ENCODE assay signal across 24 cellular contexts in the genomic region with DNA sequence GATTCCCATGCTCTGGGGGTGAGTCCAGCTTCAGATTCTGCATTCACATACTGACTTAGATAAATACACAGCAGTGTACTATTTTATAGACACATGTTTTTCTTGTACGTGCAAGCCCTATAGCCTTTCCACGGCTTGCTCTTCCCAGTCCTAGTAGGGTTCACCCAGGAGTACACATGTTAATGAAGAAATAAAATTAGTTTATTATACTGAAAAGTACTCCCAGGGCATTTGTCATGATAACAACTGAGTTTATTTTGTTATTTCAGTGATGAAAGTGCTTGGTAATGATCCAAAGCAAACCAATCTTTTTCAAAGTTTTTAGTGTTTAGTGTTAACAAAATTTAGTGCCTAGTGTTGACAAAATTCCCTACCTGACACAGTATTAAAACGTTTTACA. TPM values are rescaled to one million over a fixed set of nuclear protein-coding genes. Genes with fewer than 3 reads are reported as not detected.
A peak's percentile ranks its signal among the peaks of the same experiment; 100 is the strongest.
DNase-seq lines count a peak whose midpoint lies in the region; ATAC-seq and TF ChIP-seq lines count a peak whose summit lies in the region.
"Had no signal": no experiment of that assay in that cellular context is flagged by ENCODE, and none has a peak within 500 bp of the region (broad histone marks: within the 10 kb centered on the region; RNA-seq: fewer than 3 reads in every experiment).

No MANE protein-coding gene starts in this region.

- H4K5ac ChIP-seq in mesendoderm (ENCODE audit: low read length) = no peak overlapping the region

- peak overlapping the region; percentile 15 for H2AK5ac ChIP-seq in mesendoderm (ENCODE audit: low read length)

- H4K8ac ChIP-seq in mesendoderm (ENCODE audit: low read depth, low read length) = no peak overlapping the region

- no peaks in the 10 kb centered on the region for H3K27me3 ChIP-seq in right cardiac atrium (ENCODE audit: control insufficient read depth, insufficient read depth)
- H3K27me3 ChIP-seq in heart right ventricle = no peaks in the 10 kb centered on the region
- no peaks in the 10 kb centered on the region for H3K27me3 ChIP-seq in mammary epithelial cell (ENCODE audit: insufficient read depth, low read length)
- no peaks in the 10 kb centered on the region for H3K27me3 ChIP-seq in mesendoderm (ENCODE audit: insufficient read depth, low read length, poor library complexity)
- H3K27me3 ChIP-seq in GM23338 (ENCODE audit: insufficient read depth) = no peaks in the 10 kb centered on the region

- no peak overlapping the region for H2BK15ac ChIP-seq in mesendoderm (replicated peaks; ENCODE audit: low read depth)

- H3K36me3 ChIP-seq in heart right ventricle = no peaks in the 10 kb centered on the region
- no peaks in the 10 kb centered on the region for H3K36me3 ChIP-seq in mammary epithelial cell (ENCODE audit: insufficient read depth, low read length)
- H3K36me3 ChIP-seq in mesendoderm (ENCODE audit: control insufficient read depth, insufficient read depth, low read length) = no peaks in the 10 kb centered on the region
- no peaks in the 10 kb centered on the region for H3K36me3 ChIP-seq in GM23338 (ENCODE audit: insufficient read depth)
- H3K36me3 ChIP-seq: lower lobe of right lung had no signal

- H3K23ac ChIP-seq in mesendoderm (ENCODE audit: low read length) = no peak overlapping the region

- DNase-seq in right cardiac atrium = no peak
- DNase-seq in heart right ventricle = no peak
- no peak for DNase-seq in mammary epithelial cell
- DNase-seq in mesendoderm = no peak
- DNase-seq in NCI-H345 treated with DMSO at 0.1 percent for 48 hours (lab: John Stamatoyannopoulos, UW; ENCODE audit: unreplicated experiment) = no peak
- DNase-seq in activated naive CD4-positive, alpha-beta T cell treated with anti-CD3 and anti-CD28 coated beads, Interleukin-2, amount 50 U/mL, for 16 hours = no peak
- DNase-seq in nucleus accumbens (lab: John Stamatoyannopoulos, UW) = no peak
- DNase-seq in GM23338 (ENCODE audit: low spot score) = no peak
- DNase-seq: activated B cell treated with CpG ODN at 0.5 μM for 24 hours; activated CD8-positive, alpha-beta T cell treated with anti-CD3 and anti-CD28 coated beads, Interleukin-2, amount 10 ng/mL, durations not matched to agents 7 days and 5 days; activated T-cell treated with anti-CD3 and anti-CD28 coated beads, Interleukin-2, amount 50 U/mL, for 24 hours; H9; lower lobe of right lung; naive thymus-derived CD8-positive, alpha-beta T cell; NCI-H1436; NCI-H2171 treated with DMSO at 0.1 percent for 48 hours; NCI-H82; posterior cingulate gyrus; stimulated activated CD4-positive, alpha-beta T cell treated with anti-CD3 and anti-CD28 coated beads, Interleukin-4, amount 100 ng/mL, for 24 hours had no signal

- in situ Hi-C loops in mammary epithelial cell (cut with MboI; ENCODE audit: low sequenced_read_pairs in 2 of 2) = no loop called here

- no peaks in the 10 kb centered on the region for H3K27me3 Mint-ChIP-seq in GM23338 (ENCODE audit: insufficient read depth, low read depth, poor library complexity)
- H3K27me3 Mint-ChIP-seq: activated naive CD4-positive, alpha-beta T cell treated with anti-CD3 and anti-CD28 coated beads, Interleukin-2, amount 50 U/mL, for 24 hours; activated T-cell treated with anti-CD3 and anti-CD28 coated beads, Interleukin-2, amount 50 U/mL, for 24 hours; brain; dendritic cell treated with granulocyte-macrophage colony-stimulating factor and Interleukin-4, amounts not matched to agents 40 ng/mL and 50 ng/mL, for 4 days had no signal

- H3K4me2 ChIP-seq in mammary epithelial cell (ENCODE audit: insufficient read depth, low read depth, low read length) = peak overlapping the region; percentile 61
- no peak overlapping the region for H3K4me2 ChIP-seq in mesendoderm (ENCODE audit: low read length)
- no peak overlapping the region for H3K4me2 ChIP-seq in GM23338

- TF ChIP-seq CTCF in heart right ventricle (IDR thresholded peaks at IDR 0.05) = no peak
- TF ChIP-seq CTCF in mammary epithelial cell (conservative IDR thresholded peaks at IDR 0.05 in 1 of 2, IDR thresholded peaks at IDR 0.05 in 1 of 2; ENCODE audit: extremely low read depth in 1 of 2, insufficient read depth in 1 of 2, low read depth in 1 of 2, low read length in 2 of 2) = no peak
- no peak for TF ChIP-seq CTCF in GM23338 (conservative IDR thresholded peaks at IDR 0.05; ENCODE audit: low read depth in 2 of 2)

- peaks cover 6% of the 10 kb centered on the region; the same call in 1 of the 2 replicates for H3K9me2 ChIP-seq in GM23338 (ENCODE audit: insufficient read depth)

- H3K4me3 Mint-ChIP-seq in GM23338 = no peak overlapping the region
- H3K4me3 Mint-ChIP-seq: activated B cell treated with CpG ODN at 0.5 μM for 24 hours; activated CD8-positive, alpha-beta T cell treated with anti-CD3 and anti-CD28 coated beads, Interleukin-2, amount 10 ng/mL, durations not matched to agents 7 days and 5 days; activated naive CD4-positive, alpha-beta T cell treated with anti-CD3 and anti-CD28 coated beads, Interleukin-2, amount 50 U/mL, for 24 hours; activated T-cell treated with anti-CD3 and anti-CD28 coated beads, Interleukin-2, amount 50 U/mL, for 24 hours; brain; dendritic cell treated with granulocyte-macrophage colony-stimulating factor and Interleukin-4, amounts not matched to agents 40 ng/mL and 50 ng/mL, for 4 days; H9; naive thymus-derived CD8-positive, alpha-beta T cell had no signal

- H4K20me1 ChIP-seq in mammary epithelial cell (ENCODE audit: insufficient read depth, low read length) (no peaks in the 10 kb centered on the region), GM23338 (replicated peaks; ENCODE audit: insufficient read depth) (no peaks in the 10 kb centered on the region)

- H3K79me2 ChIP-seq in mammary epithelial cell (ENCODE audit: insufficient read depth, low read length) (no peaks in the 10 kb centered on the region), mesendoderm (ENCODE audit: control insufficient read depth, insufficient read depth, low read length) (no peaks in the 10 kb centered on the region), GM23338 (replicated peaks; ENCODE audit: insufficient read depth) (no peaks in the 10 kb centered on the region)

- H3K79me1 ChIP-seq in mesendoderm (ENCODE audit: low read length) = no peaks in the 10 kb centered on the region

- no peak overlapping the region for H3K9ac ChIP-seq in mammary epithelial cell (ENCODE audit: insufficient read depth, low read length)
- H3K9ac ChIP-seq in mesendoderm (ENCODE audit: low read length) = no peak overlapping the region

- H3K4me1 ChIP-seq in right cardiac atrium (ENCODE audit: control insufficient read depth, insufficient read depth, low read length) (peaks cover 1% of the 10 kb centered on the region), heart right ventricle (peaks cover 0 to 6% (median 0%) of the 10 kb centered on the region in 9 donors), mammary epithelial cell (ENCODE audit: insufficient read depth, low read length) (peaks cover 13% of the 10 kb centered on the region), mesendoderm (ENCODE audit: control insufficient read depth, low read depth, low read length) (no peaks in the 10 kb centered on the region), GM23338 (ENCODE audit: insufficient read depth) (no peaks in the 10 kb centered on the region)
- H3K4me1 ChIP-seq: lower lobe of right lung had no signal

- H3K4me3 ChIP-seq in right cardiac atrium (ENCODE audit: low read length) = no peak overlapping the region
- H3K4me3 ChIP-seq in heart right ventricle = no peak overlapping the region
- no peak overlapping the region for H3K4me3 ChIP-seq in mammary epithelial cell (replicated peaks in 1 of 3; ENCODE audit: insufficient read depth in 1 of 3, low read depth in 2 of 3, low read length in 3 of 3)
- H3K4me3 ChIP-seq in mesendoderm (ENCODE audit: low read length) = no peak overlapping the region
- H3K4me3 ChIP-seq in GM23338 = no peak overlapping the region
- H3K4me3 ChIP-seq: GM12878, lower lobe of right lung had no signal

- intact Hi-C loops in right cardiac atrium (cut with DNase I) = no loop called here
- intact Hi-C loops in heart right ventricle (cut with DNase I) = no loop called here
- intact Hi-C loops in mammary epithelial cell (cut with micrococcal nuclease) = no loop called here

- no TSS peak for BruUV-seq in mammary epithelial cell (replicated peaks; lab: Mats Ljungman, UMichigan)

- dilution Hi-C loops in mammary epithelial cell (cut with HindIII; ENCODE audit: low sequenced_read_pairs) = no loop called here

- H3K56ac ChIP-seq in mesendoderm (ENCODE audit: low read length) = no peak overlapping the region

- H3K9me3 ChIP-seq in right cardiac atrium (ENCODE audit: control insufficient read depth, low read length) (no peaks in the 10 kb centered on the region), heart right ventricle (no peaks in the 10 kb centered on the region), mammary epithelial cell (replicated peaks; ENCODE audit: insufficient read depth, low read length) (no peaks in the 10 kb centered on the region)
- H3K9me3 ChIP-seq: lower lobe of right lung had no signal

- no peaks in the 10 kb centered on the region for H3F3A ChIP-seq in GM23338 (replicated peaks; ENCODE audit: low read depth)

- H3K9me3 Mint-ChIP-seq in GM23338 = no peaks in the 10 kb centered on the region
- H3K9me3 Mint-ChIP-seq: activated B cell treated with CpG ODN at 0.5 μM for 24 hours; activated naive CD4-positive, alpha-beta T cell treated with anti-CD3 and anti-CD28 coated beads, Interleukin-2, amount 50 U/mL, for 24 hours; activated T-cell treated with anti-CD3 and anti-CD28 coated beads, Interleukin-2, amount 50 U/mL, for 24 hours; dendritic cell treated with granulocyte-macrophage colony-stimulating factor and Interleukin-4, amounts not matched to agents 40 ng/mL and 50 ng/mL, for 4 days; H9 had no signal

- WGBS in right cardiac atrium = 33% methylated on average over 3 of the region's 3 CpGs
- 57 to 59% methylated on average over 3 of the region's 3 CpGs for WGBS in heart right ventricle, 2 donors
- WGBS in mammary epithelial cell (ENCODE audit: low coverage, missing lambda C conversion rate) = 42% methylated on average over 3 of the region's 3 CpGs
- WGBS in mesendoderm (ENCODE audit: extremely low coverage, insufficient coverage, low lambda C conversion rate) = no CpG with 5 or more reads among the region's 3 CpGs

- H3K27ac Mint-ChIP-seq in GM23338 = no peak overlapping the region
- H3K27ac Mint-ChIP-seq: activated B cell treated with CpG ODN at 0.5 μM for 24 hours; activated CD8-positive, alpha-beta T cell treated with anti-CD3 and anti-CD28 coated beads, Interleukin-2, amount 10 ng/mL, durations not matched to agents 7 days and 5 days; activated naive CD4-positive, alpha-beta T cell treated with anti-CD3 and anti-CD28 coated beads, Interleukin-2, amount 50 U/mL, for 24 hours; activated T-cell treated with anti-CD3 and anti-CD28 coated beads, Interleukin-2, amount 50 U/mL, for 24 hours; brain; dendritic cell treated with granulocyte-macrophage colony-stimulating factor and Interleukin-4, amounts not matched to agents 40 ng/mL and 50 ng/mL, for 4 days; naive thymus-derived CD8-positive, alpha-beta T cell had no signal

- no peak overlapping the region for H2BK5ac ChIP-seq in mesendoderm (ENCODE audit: low read length)

- H2AFZ ChIP-seq in mammary epithelial cell (ENCODE audit: low read depth, low read length) (peak overlapping the region; percentile 0), GM23338 (no peak overlapping the region; the same call in 1 of the 2 replicates)

- CTCF ChIA-PET in mammary epithelial cell (lab: Charles Lee; ENCODE audit: low non-redundant PET) = no interaction called here

- 0 out of 3 replicates have a peak, but pooled peaks cover 2% of the 10 kb centered on the region for H3K4me1 Mint-ChIP-seq in GM23338
- H3K4me1 Mint-ChIP-seq: activated B cell treated with CpG ODN at 0.5 μM for 24 hours; activated naive CD4-positive, alpha-beta T cell treated with anti-CD3 and anti-CD28 coated beads, Interleukin-2, amount 50 U/mL, for 24 hours; naive thymus-derived CD8-positive, alpha-beta T cell had no signal

- H3K36me3 Mint-ChIP-seq in GM23338 (ENCODE audit: low read depth) = no peaks in the 10 kb centered on the region
- H3K36me3 Mint-ChIP-seq: activated naive CD4-positive, alpha-beta T cell treated with anti-CD3 and anti-CD28 coated beads, Interleukin-2, amount 50 U/mL, for 24 hours; naive thymus-derived CD8-positive, alpha-beta T cell had no signal

- no peak overlapping the region for H3K27ac ChIP-seq in right cardiac atrium (ENCODE audit: low read length)
- peak overlapping the region in 1 of 10 donors; percentile 48 for H3K27ac ChIP-seq in heart right ventricle
- no peak overlapping the region for H3K27ac ChIP-seq in mammary epithelial cell (ENCODE audit: insufficient read depth, low read depth, low read length)
- no peak overlapping the region for H3K27ac ChIP-seq in mesendoderm (ENCODE audit: low read depth, low read length)
- no peak overlapping the region for H3K27ac ChIP-seq in GM23338 (ENCODE audit: low read depth)
- H3K27ac ChIP-seq: C4-2B, lower lobe of right lung had no signal

- ATAC-seq in right cardiac atrium (peak; percentile 25 to 47), heart right ventricle (no peak), GM23338 (no peak)
- ATAC-seq: activated CD8-positive, alpha-beta T cell treated with anti-CD3 and anti-CD28 coated beads, Interleukin-2, amount 10 ng/mL, durations not matched to agents 7 days and 5 days; GM12878; lower lobe of right lung; naive thymus-derived CD8-positive, alpha-beta T cell had no signal

- no peak overlapping the region for H2BK120ac ChIP-seq in mesendoderm (ENCODE audit: low read depth, low read length)

- H3K4ac ChIP-seq in mesendoderm (ENCODE audit: low read depth, low read length) = no peak overlapping the region

- H3K18ac ChIP-seq in mesendoderm (ENCODE audit: low read length) = peak overlapping the region; percentile 70

RNA-seq across cellular contexts. Expression of gene MAPK10, which starts 21.3 kb away (rescaled TPM):
- total RNA-seq in right cardiac atrium = 10 to 100 TPM in 1 of 4 donors, 1 to 10 TPM in 3; 6.9 to 12.9 (median 8.1) TPM
- polyA plus RNA-seq in right cardiac atrium = 6.6 TPM
- total RNA-seq in heart right ventricle = 1 to 10 TPM; 1.8 to 5.9 (median 2.6) TPM
- polyA plus RNA-seq in heart right ventricle = 1 to 10 TPM in 1 of 2 donors, under 1 TPM in 1; 0.94 to 3.8 TPM
- 10 to 100 TPM in 1 of 2 donors, 1 to 10 TPM in 1; 8.2 to 10.0 TPM for total RNA-seq in mammary epithelial cell
- 2.9 TPM for polyA plus RNA-seq in mammary epithelial cell
- 1.6 TPM for polyA minus RNA-seq in mammary epithelial cell
- 2.9 TPM for polyA plus RNA-seq in mesendoderm (2013, experiment 1 of 2)
- 3.5 TPM for polyA plus RNA-seq in mesendoderm (2013, experiment 2 of 2)
- 8.1 and 10.3 TPM in 2 replicates for total RNA-seq in GM23338 (2014; rRNA removed; shearing (Covaris generic))
- polyA plus RNA-seq in GM23338 (2016; fragmentation: Nextera tagmentation; extraction: Ambion mirVana) = 2.6 and 3.6 TPM in 2 replicates
- total RNA-seq: activated CD8-positive, alpha-beta T cell treated with anti-CD3 and anti-CD28 coated beads, Interleukin-2, amount 10 ng/mL, durations not matched to agents 7 days and 5 days; naive thymus-derived CD8-positive, alpha-beta T cell had no signal
- polyA plus RNA-seq: naive thymus-derived CD8-positive, alpha-beta T cell had no signal

Comparison
In these comparisons a context has a peak if more than half of its experiments do, and no peak if none do; other contexts are left out.
1. ATAC-seq: peak in right cardiac atrium (2 of 2); none in heart right ventricle (0 of 8) and GM23338 (single experiment).